ENCODE assay signal across 24 cellular contexts in the genomic region with DNA sequence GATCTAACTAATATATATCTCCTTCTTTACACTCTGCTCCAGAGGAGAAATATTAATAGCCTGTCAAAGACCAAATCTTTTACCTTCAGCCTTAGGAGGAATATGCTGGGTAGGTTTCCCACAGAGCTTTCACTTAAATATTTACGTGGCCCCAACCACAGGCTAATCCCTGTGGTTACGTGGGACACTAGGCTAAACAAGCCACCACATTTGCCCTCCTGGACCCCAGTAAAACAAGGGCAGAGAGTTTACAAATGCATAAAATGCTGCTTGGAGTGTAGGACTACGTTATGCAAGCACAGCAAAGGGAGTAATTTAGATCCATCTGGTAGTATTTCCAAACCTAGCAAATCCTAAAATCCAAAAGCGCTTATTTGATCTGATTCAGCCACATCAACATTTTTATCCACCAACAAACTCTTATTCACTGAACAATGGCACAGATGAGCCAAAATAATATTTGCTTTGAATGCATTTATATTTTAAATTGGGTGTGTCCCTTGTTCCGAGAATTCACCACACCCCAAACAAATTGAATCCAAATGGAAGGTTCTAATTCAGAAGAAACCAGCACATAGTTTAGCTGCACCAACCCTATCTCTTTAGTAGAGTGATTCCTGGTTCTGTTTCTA.
A peak's percentile ranks its signal among the peaks of the same experiment; 100 is the strongest.
DNase-seq lines count a peak whose midpoint lies in the region; ATAC-seq, FAIRE-seq and TF ChIP-seq lines count a peak whose summit lies in the region.
"Had no signal": no experiment of that assay in that cellular context is flagged by ENCODE, and none has a peak within 500 bp of the region (broad histone marks: within the 10 kb centered on the region; RNA-seq: fewer than 3 reads in every experiment).

No MANE protein-coding gene starts in this region.

- H3K36me3 ChIP-seq in right lobe of liver (no peaks in the 10 kb centered on the region), HepG2 (replicated peaks in 1 of 2; ENCODE audit: control insufficient read depth in 1 of 2, insufficient read depth in 2 of 2, low read length in 2 of 2) (no peaks in the 10 kb centered on the region)
- H3K36me3 ChIP-seq: cardiac muscle cell, esophagus muscularis mucosa had no signal

- H3K4me1 ChIP-seq in right lobe of liver (peaks cover 0 to 29% (median 9%) of the 10 kb centered on the region in 4 donors), HepG2 (ENCODE audit: insufficient read depth, low read length) (no peaks in the 10 kb centered on the region)
- H3K4me1 ChIP-seq: testis had no signal

- H3K4me2 ChIP-seq in HepG2 (ENCODE audit: low read depth, low read length) = no peak overlapping the region
- H3K4me2 ChIP-seq: PC-9 had no signal

- no TSS peak for BruUV-seq in HepG2 (replicated peaks; lab: Mats Ljungman, UMichigan)

- no peaks in the 10 kb centered on the region for H4K20me1 ChIP-seq in HepG2 (ENCODE audit: insufficient read depth, low read length)

- CTCF ChIA-PET in HepG2 (lab: Yijun Ruan, JAX; ENCODE audit: low intra/inter-chr PET ratio, low total read pairs) = no interaction called here

- ATAC-seq in right lobe of liver (no peak), HepG2 (no peak), esophagus mucosa (peak; percentile 43), sciatic nerve (peak; percentile 52)
- ATAC-seq: activated T-helper 17 cell treated with anti-CD3 and anti-CD28 coated beads, Interleukin-2, amount 50 U/mL, for 72 hours; stimulated activated effector memory CD8-positive, alpha-beta T cell treated with anti-CD3 and anti-CD28 coated beads, Interleukin-12 subunit alpha, Interleukin-12 subunit beta, amount 100 ng/mL, for 72 hours had no signal

- no peak overlapping the region for H3K9ac ChIP-seq in HepG2 (ENCODE audit: insufficient read depth, low read depth, low read length)

- H3K27me3 ChIP-seq in right lobe of liver (no peaks in the 10 kb centered on the region), HepG2 (ENCODE audit: control insufficient read depth in 1 of 2, insufficient read depth in 2 of 2, low read length in 2 of 2) (peaks cover 0 to 4% of the 10 kb centered on the region in 2 experiments; a peak in 1 of 5 replicates)
- H3K27me3 ChIP-seq: cardiac muscle cell, esophagus muscularis mucosa, testis had no signal

- intact Hi-C loops in right lobe of liver (cut with DNase I) = no loop called here
- intact Hi-C loops in HepG2 (cut with micrococcal nuclease; ENCODE audit: unreplicated experiment) = no loop called here
- intact Hi-C loops in sciatic nerve (cut with DNase I) = no loop called here

- TF ChIP-seq EP300 in HepG2 (IDR thresholded peaks at IDR 0.05; ENCODE audit: low read depth in 2 of 2, low read length in 2 of 2) (no peak), HepG2 (CRISPR knock-in tag; IDR thresholded peaks at IDR 0.05; ENCODE audit: borderline replicate concordance) (no peak)

- FAIRE-seq in HepG2 (lab: Jason Lieb, UNC) = no peak
- FAIRE-seq: H54 had no signal

- H3K79me2 ChIP-seq in HepG2 (ENCODE audit: insufficient read depth, low read length) = no peaks in the 10 kb centered on the region

- H3K27ac ChIP-seq in right lobe of liver = peak overlapping the region in 2 of 3 donors; percentile 29 to 64
- no peak overlapping the region for H3K27ac ChIP-seq in HepG2 (ENCODE audit: extremely low read length, insufficient read depth, low read length)
- H3K27ac ChIP-seq: cardiac muscle cell, PC-9 had no signal

- 82% methylated on average over 5 of the region's 5 CpGs for WGBS in right lobe of liver (ENCODE audit: insufficient coverage, low coverage, low lambda C conversion rate, missing lambda C conversion rate)
- WGBS in HepG2 (ENCODE audit: low lambda C conversion rate) = 14% methylated on average over 5 of the region's 5 CpGs

- no peak overlapping the region for H3K4me3 ChIP-seq in right lobe of liver
- no peak overlapping the region for H3K4me3 ChIP-seq in HepG2 (replicated peaks in 1 of 3; ENCODE audit: insufficient read depth in 1 of 3, low read depth in 2 of 3, low read length in 3 of 3)
- H3K4me3 ChIP-seq: cardiac muscle cell, esophagus muscularis mucosa, PC-9, testis had no signal

- in situ Hi-C loops in HepG2 (cut with HindIII; ENCODE audit: extremely low pct_ligation_motif_present, low pct_unique_long_range_greater_than_20kb) = no loop called here
- in situ Hi-C loops in GM13977 (cut with MboI; ENCODE audit: low pct_unique_long_range_greater_than_20kb, low sequenced_read_pairs, unreplicated experiment) = no loop called here

- TF ChIP-seq CTCF in right lobe of liver (IDR thresholded peaks at IDR 0.05) = no peak
- TF ChIP-seq CTCF in HepG2 (CRISPR knock-in tag; IDR thresholded peaks at IDR 0.05) = no peak
- TF ChIP-seq CTCF in GM13977 (IDR thresholded peaks at IDR 0.05; ENCODE audit: extremely low read depth, insufficient read depth, missing control alignments) = no peak

- no peak for TF ChIP-seq RAD21 in HepG2 (CRISPR knock-in tag; IDR thresholded peaks at IDR 0.05)

- DNase-seq in right lobe of liver (no peak), HepG2 (ENCODE audit: low spot score) (no peak), sciatic nerve (ENCODE audit: low spot score) (no peak), DMS79 treated with DMSO at 0.1 percent for 48 hours (lab: John Stamatoyannopoulos, UW) (no peak), SIG-M5 treated with dmso at 0.1 percent for 504 hours (lab: John Stamatoyannopoulos, UW; ENCODE audit: unreplicated experiment) (no peak), NCI-H345 treated with DMSO at 0.1 percent for 48 hours (lab: John Stamatoyannopoulos, UW; ENCODE audit: unreplicated experiment) (no peak), GM13977 (ENCODE audit: low spot score) (no peak)
- DNase-seq: activated B cell treated with CpG ODN at 0.5 μM for 24 hours; anterior cingulate cortex; hypothalamus; immature natural killer cell; naive B cell; occipital lobe; PC-9; SHP77; stimulated activated CD4-positive, alpha-beta T cell treated with anti-CD3 and anti-CD28 coated beads, Interleukin-4, amount 100 ng/mL, for 24 hours; SW 1271; testis had no signal

- H3K9me3 ChIP-seq in right lobe of liver (no peaks in the 10 kb centered on the region), HepG2 (ENCODE audit: low read length) (no peaks in the 10 kb centered on the region)
- H3K9me3 ChIP-seq: esophagus muscularis mucosa, testis had no signal

- H2AFZ ChIP-seq in HepG2 (ENCODE audit: low read length) = no peak overlapping the region
- H2AFZ ChIP-seq: PC-9 had no signal

- POLR2A ChIA-PET in HepG2 (lab: Yijun Ruan, JAX) = no interaction called here

- TF ChIP-seq POLR2A in right lobe of liver (IDR thresholded peaks at IDR 0.05) = no peak
- no peak for TF ChIP-seq POLR2A in HepG2 (IDR thresholded peaks at IDR 0.05; ENCODE audit: insufficient read depth in 1 of 2, low read depth in 2 of 2, low read length in 2 of 2)

TF ChIP-seq in HepG2, 621 proteins besides CTCF, POLR2A, EP300 and RAD21 (continues in another document):
- TF ChIP-seq, protein P1, sequence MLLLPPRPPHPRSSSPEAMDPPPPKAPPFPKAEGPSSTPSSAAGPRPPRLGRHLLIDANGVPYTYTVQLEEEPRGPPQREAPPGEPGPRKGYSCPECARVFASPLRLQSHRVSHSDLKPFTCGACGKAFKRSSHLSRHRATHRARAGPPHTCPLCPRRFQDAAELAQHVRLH (CRISPR knock-in tag; IDR thresholded peaks at IDR 0.05; ENCODE audit: borderline replicate concordance, low read depth) = no peak
- TF ChIP-seq AKAP8 (CRISPR knock-in tag; IDR thresholded peaks at IDR 0.05) (no peak), SP4 (CRISPR knock-in tag; IDR thresholded peaks at IDR 0.05) (no peak), IKZF4 (CRISPR knock-in tag; IDR thresholded peaks at IDR 0.05; ENCODE audit: borderline replicate concordance, low read depth, not compliant biosample characterization) (no peak), NKX3-1 (CRISPR knock-in tag; IDR thresholded peaks at IDR 0.05) (no peak), MIER2 (CRISPR knock-in tag; IDR thresholded peaks at IDR 0.05) (no peak), ZNF160 (CRISPR knock-in tag; IDR thresholded peaks at IDR 0.05) (no peak), ASH2L (IDR thresholded peaks at IDR 0.05; ENCODE audit: insufficient read length, low read depth, low read length) (no peak), ATAD3A (CRISPR knock-in tag; IDR thresholded peaks at IDR 0.05) (no peak), ZNF451 (CRISPR knock-in tag; IDR thresholded peaks at IDR 0.05) (no peak), MLLT10 (CRISPR knock-in tag; IDR thresholded peaks at IDR 0.05) (no peak)
- TF ChIP-seq, protein P2, sequence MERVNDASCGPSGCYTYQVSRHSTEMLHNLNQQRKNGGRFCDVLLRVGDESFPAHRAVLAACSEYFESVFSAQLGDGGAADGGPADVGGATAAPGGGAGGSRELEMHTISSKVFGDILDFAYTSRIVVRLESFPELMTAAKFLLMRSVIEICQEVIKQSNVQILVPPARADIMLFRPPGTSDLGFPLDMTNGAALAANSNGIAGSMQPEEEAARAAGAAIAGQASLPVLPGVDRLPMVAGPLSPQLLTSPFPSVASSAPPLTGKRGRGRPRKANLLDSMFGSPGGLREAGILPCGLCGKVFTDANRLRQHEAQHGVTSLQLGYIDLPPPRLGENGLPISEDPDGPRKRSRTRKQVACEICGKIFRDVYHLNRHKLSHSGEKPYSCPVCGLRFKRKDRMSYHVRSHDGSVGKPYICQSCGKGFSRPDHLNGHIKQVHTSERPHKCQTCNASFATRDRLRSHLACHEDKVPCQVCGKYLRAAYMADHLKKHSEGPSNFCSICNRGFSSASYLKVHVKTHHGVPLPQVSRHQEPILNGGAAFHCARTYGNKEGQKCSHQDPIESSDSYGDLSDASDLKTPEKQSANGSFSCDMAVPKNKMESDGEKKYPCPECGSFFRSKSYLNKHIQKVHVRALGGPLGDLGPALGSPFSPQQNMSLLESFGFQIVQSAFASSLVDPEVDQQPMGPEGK (CRISPR knock-in tag; IDR thresholded peaks at IDR 0.05) = no peak
- TF ChIP-seq, protein P3, sequence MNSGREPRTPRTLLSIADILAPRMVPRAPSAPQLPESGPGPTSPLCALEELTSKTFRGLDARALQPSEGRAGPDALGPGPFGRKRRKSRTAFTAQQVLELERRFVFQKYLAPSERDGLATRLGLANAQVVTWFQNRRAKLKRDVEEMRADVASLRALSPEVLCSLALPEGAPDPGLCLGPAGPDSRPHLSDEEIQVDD (CRISPR knock-in tag; IDR thresholded peaks at IDR 0.05; ENCODE audit: borderline replicate concordance) = no peak

Comparison
In these comparisons a context has a peak if more than half of its experiments do, and no peak if none do; other contexts are left out.
1. ATAC-seq: peak in esophagus mucosa (single experiment) and sciatic nerve (single experiment); none in right lobe of liver (0 of 4) and HepG2 (single experiment).